8 cellular contexts compared by ENCODE assay signal in genomic region chr6:36544228-36544627, GRCh38. TPM values are rescaled to one million over a fixed set of nuclear protein-coding genes. Genes with fewer than 3 reads are reported as not detected.
DNase-seq lines count a peak whose midpoint lies in the region; ATAC-seq and TF ChIP-seq lines count a peak whose summit lies in the region.

No MANE protein-coding gene starts in this region.

- H3K4me3 ChIP-seq in BJ (ENCODE audit: low read depth, low read length): peak overlapping the region; percentile 16; the same call in 1 of the 2 replicates

- peak overlapping the region; percentile 92 for H3K27ac Mint-ChIP-seq in activated naive CD8-positive, alpha-beta T cell
- peak overlapping the region in 2 of 3 experiments; percentile 5 to 42 for H3K27ac Mint-ChIP-seq in nephron

- no peaks in the 10 kb centered on the region for H3K9me3 Mint-ChIP-seq in activated naive CD8-positive, alpha-beta T cell (ENCODE audit: low read depth)
- no peaks in the 10 kb centered on the region for H3K9me3 Mint-ChIP-seq in nephron

- TF ChIP-seq CTCF in BJ (IDR thresholded peaks at IDR 0.05; ENCODE audit: insufficient read depth, low read depth, low read length) (no peak), nephron (IDR thresholded peaks at IDR 0.05; ENCODE audit: unreplicated experiment in 3 of 3) (no peak)

- peak; percentile 39 for DNase-seq in BJ (ENCODE audit: low read depth)
- DNase-seq in MV-4-11 (lab: John Stamatoyannopoulos, UW): peak; percentile 76
- DNase-seq in NCI-H526 treated with DMSO at 0.1 percent for 48 hours (lab: John Stamatoyannopoulos, UW): no peak
- no peak for DNase-seq in HCEC 1CT

- CTCF ChIA-PET in BJ (lab: Yijun Ruan, JAX): no interaction called here

- POLR2A ChIA-PET in BJ (lab: Charles Lee): interaction anchor here (0.7 kb wide), 1 partner anchor 49 kb away, joined by 6 read pairs; no protein-coding TSS in a partner anchor

- ATAC-seq in HG03442 (IDR thresholded peaks at IDR 0.05; ENCODE audit: unreplicated experiment): no peak
- no peak for ATAC-seq in GM18498 (IDR thresholded peaks at IDR 0.05; ENCODE audit: unreplicated experiment)

- H3K27me3 Mint-ChIP-seq in activated naive CD8-positive, alpha-beta T cell: no peaks in the 10 kb centered on the region
- peaks cover 4% of the 10 kb centered on the region for H3K27me3 Mint-ChIP-seq in nephron (ENCODE audit: low read depth)

- H3K36me3 Mint-ChIP-seq in activated naive CD8-positive, alpha-beta T cell: peaks cover 2% of the 10 kb centered on the region
- H3K36me3 Mint-ChIP-seq in nephron (ENCODE audit: low read depth): peaks cover 22% of the 10 kb centered on the region

- peaks cover 5% of the 10 kb centered on the region; the same call in 1 of the 2 replicates for H3K36me3 ChIP-seq in BJ (ENCODE audit: control insufficient read depth, insufficient read depth, low read length)

- H3K4me1 Mint-ChIP-seq in activated naive CD8-positive, alpha-beta T cell (ENCODE audit: low read depth): peaks cover 71% of the 10 kb centered on the region
- peaks cover 26% of the 10 kb centered on the region for H3K4me1 Mint-ChIP-seq in nephron

- H3K4me3 Mint-ChIP-seq in activated naive CD8-positive, alpha-beta T cell: peak overlapping the region; percentile 87
- peak overlapping the region; percentile 33 to 76 (median 65) for H3K4me3 Mint-ChIP-seq in nephron

- H3K27me3 ChIP-seq in BJ (ENCODE audit: control insufficient read depth, insufficient read depth, low read length): no peaks in the 10 kb centered on the region

RNA-seq across cellular contexts. Expression of gene STK38, which starts 3.1 kb away (rescaled TPM):
- 22.1 and 37.3 TPM in 2 replicates for polyA plus RNA-seq in BJ (2011; rRNA removed)
- polyA minus RNA-seq in BJ (2011; rRNA and poly(A)+ RNA removed): 15.0 and 19.1 TPM in 2 replicates

RNA-seq across cellular contexts. Expression of gene SRSF3, which starts 49.9 kb away (rescaled TPM):
- 177 and 292 TPM in 2 replicates for polyA plus RNA-seq in BJ (2011; rRNA removed)
- polyA minus RNA-seq in BJ (2011; rRNA and poly(A)+ RNA removed): 91.0 and 134 TPM in 2 replicates

Comparison
In these comparisons a context has a peak if more than half of its experiments do, and no peak if none do; other contexts are left out.
1. DNase-seq: peak in BJ (single experiment) and MV-4-11 (single experiment); none in NCI-H526 treated with DMSO at 0.1 percent for 48 hours (single experiment) and HCEC 1CT (single experiment).